ENCODE assay signal across 29 cellular contexts in genomic region chr1:56561227-56562019, GRCh38. TPM values are rescaled to one million over a fixed set of nuclear protein-coding genes. Genes with fewer than 3 reads are reported as not detected.
DNase-seq lines count a peak whose midpoint lies in the region; ATAC-seq and TF ChIP-seq lines count a peak whose summit lies in the region.
"Had no signal": no experiment of that assay in that cellular context is flagged by ENCODE, and none has a peak within 500 bp of the region (broad histone marks: within the 10 kb centered on the region; RNA-seq: fewer than 3 reads in every experiment).

No MANE protein-coding gene starts in this region.

- TF ChIP-seq EP300 in upper lobe of left lung (IDR thresholded peaks at IDR 0.05), result no peak

- H3K27ac ChIP-seq in right atrium auricular region (peak overlapping the region; percentile 19 to 28), psoas muscle (peak overlapping the region; percentile 39), upper lobe of left lung (peak overlapping the region in 1 of 4 donors; percentile 61)
- H3K27ac ChIP-seq: breast epithelium, coronary artery, spleen, suprapubic skin, WERI-Rb-1 had no signal

- H3K4me1 ChIP-seq in right atrium auricular region, result peaks cover 0 to 64% of the 10 kb centered on the region in 2 donors
- peaks cover 38% of the 10 kb centered on the region for H3K4me1 ChIP-seq in psoas muscle
- peaks cover 15 to 37% (median 36%) of the 10 kb centered on the region in 4 donors for H3K4me1 ChIP-seq in upper lobe of left lung
- H3K4me1 ChIP-seq: breast epithelium had no signal

- no peak for TF ChIP-seq CTCF in right atrium auricular region (IDR thresholded peaks at IDR 0.05)
- no peak for TF ChIP-seq CTCF in psoas muscle (IDR thresholded peaks at IDR 0.05)
- no peak for TF ChIP-seq CTCF in upper lobe of left lung (IDR thresholded peaks at IDR 0.05)

- ATAC-seq in GM19467 (IDR thresholded peaks at IDR 0.05; ENCODE audit: unreplicated experiment), result peak; percentile 50
- ATAC-seq in HG02981 (IDR thresholded peaks at IDR 0.05; ENCODE audit: unreplicated experiment), result peak; percentile 60
- peak in 2 of 4 donors; percentile 44 to 58 for ATAC-seq in psoas muscle
- ATAC-seq in HG03565 (IDR thresholded peaks at IDR 0.05; ENCODE audit: unreplicated experiment), result no peak
- ATAC-seq in upper lobe of left lung (ENCODE audit: low FRiP score in 2 of 2), result no peak
- ATAC-seq: gastroesophageal sphincter; stimulated activated memory B cell treated with anti-CD40 and anti-IgM and Interleukin-4, amounts not matched to agents 10 μg/mL and 1 μg/mL and 100 μg/mL, for 72 hours had no signal

- H3K27me3 ChIP-seq in right atrium auricular region (no peaks in the 10 kb centered on the region), psoas muscle (ENCODE audit: insufficient read depth in 3 of 3, low read length in 2 of 3) (no peaks in the 10 kb centered on the region), upper lobe of left lung (no peaks in the 10 kb centered on the region)
- H3K27me3 ChIP-seq: breast epithelium, gastroesophageal sphincter, spleen, suprapubic skin had no signal

- H3K4me3 ChIP-seq in right atrium auricular region (no peak overlapping the region), psoas muscle (no peak overlapping the region), upper lobe of left lung (no peak overlapping the region)
- H3K4me3 ChIP-seq: breast epithelium, coronary artery, gastroesophageal sphincter, HAP-1, spleen, suprapubic skin had no signal

- 51 to 60% (median 57%) methylated on average over 8 of the region's 8 CpGs for WGBS in psoas muscle, 3 donors
- 68 to 70% methylated on average over 7 to 8 of the region's 8 CpGs for WGBS in upper lobe of left lung, 2 donors

- H3K9me3 ChIP-seq in right atrium auricular region (no peaks in the 10 kb centered on the region), psoas muscle (no peaks in the 10 kb centered on the region), upper lobe of left lung (no peaks in the 10 kb centered on the region)
- H3K9me3 ChIP-seq: breast epithelium, gastroesophageal sphincter, HAP-1, spleen, suprapubic skin had no signal

- DNase-seq in right atrium auricular region (ENCODE audit: low spot score) (no peak), psoas muscle (no peak), upper lobe of left lung (no peak)
- DNase-seq in stimulated activated naive CD4-positive, alpha-beta T cell treated with Interleukin-2 at 50 U/mL for 16 hours (lab: John Stamatoyannopoulos, UW), result no peak
- DNase-seq: activated CD4-positive, alpha-beta T cell treated with anti-CD3 and anti-CD28 coated beads, Interleukin-2, amount 10 ng/mL, durations not matched to agents 7 days and 5 days; activated naive CD4-positive, alpha-beta T cell treated with anti-CD3 and anti-CD28 coated beads, Interleukin-2, amount 10 ng/mL, durations not matched to agents 7 days and 5 days; amniotic stem cell; CD4-positive, CD25-positive, alpha-beta regulatory T cell; DMS 273 treated with DMSO at 0.1 percent for 48 hours; naive B cell; NCI-H1105 treated with DMSO at 0.1 percent for 48 hours; NCI-H2081; NCI-H345; NCI-H774; occipital lobe; retina; spleen; stimulated activated CD4-positive, alpha-beta T cell treated with anti-CD3 and anti-CD28 coated beads, Interleukin-4, amount 100 ng/mL, for 1 hour; T-helper 9 cell; WERI-Rb-1 had no signal

- TF ChIP-seq POLR2A in upper lobe of left lung (IDR thresholded peaks at IDR 0.05), result no peak

- intact Hi-C loops in psoas muscle (cut with DNase I), result no loop called here

- H3K36me3 ChIP-seq in right atrium auricular region (no peaks in the 10 kb centered on the region), psoas muscle (ENCODE audit: insufficient read depth in 1 of 2, low read depth in 1 of 2) (no peaks in the 10 kb centered on the region), upper lobe of left lung (no peaks in the 10 kb centered on the region)
- H3K36me3 ChIP-seq: breast epithelium, gastroesophageal sphincter, HAP-1, spleen, suprapubic skin, WERI-Rb-1 had no signal

RNA-seq across cellular contexts. Expression of gene PLPP3, which starts 17.9 kb away (rescaled TPM):
- total RNA-seq in right atrium auricular region, result 10 to 100 TPM; 83.1 to 94.1 TPM
- 10 to 100 TPM; 35.5 to 51.0 (median 43.6) TPM for total RNA-seq in psoas muscle
- 10 to 100 TPM; 41.2 to 69.1 (median 46.3) TPM for polyA plus RNA-seq in psoas muscle
- 100 to 1,000 TPM in 1 of 6 donors, 10 to 100 TPM in 5; 30.7 to 117 (median 55.5) TPM for total RNA-seq in upper lobe of left lung
- total RNA-seq: activated CD4-positive, alpha-beta T cell treated with anti-CD3 and anti-CD28 coated beads, Interleukin-2, amount 10 ng/mL, durations not matched to agents 7 days and 5 days; CD4-positive, CD25-positive, alpha-beta regulatory T cell had no signal

Comparison
In these comparisons a context has a peak if more than half of its experiments do, and no peak if none do; other contexts are left out.
1. ATAC-seq: peak in GM19467 (single experiment) and HG02981 (single experiment); none in HG03565 (single experiment) and upper lobe of left lung (0 of 2).